14 cellular contexts compared by ENCODE assay signal in the genomic region with DNA sequence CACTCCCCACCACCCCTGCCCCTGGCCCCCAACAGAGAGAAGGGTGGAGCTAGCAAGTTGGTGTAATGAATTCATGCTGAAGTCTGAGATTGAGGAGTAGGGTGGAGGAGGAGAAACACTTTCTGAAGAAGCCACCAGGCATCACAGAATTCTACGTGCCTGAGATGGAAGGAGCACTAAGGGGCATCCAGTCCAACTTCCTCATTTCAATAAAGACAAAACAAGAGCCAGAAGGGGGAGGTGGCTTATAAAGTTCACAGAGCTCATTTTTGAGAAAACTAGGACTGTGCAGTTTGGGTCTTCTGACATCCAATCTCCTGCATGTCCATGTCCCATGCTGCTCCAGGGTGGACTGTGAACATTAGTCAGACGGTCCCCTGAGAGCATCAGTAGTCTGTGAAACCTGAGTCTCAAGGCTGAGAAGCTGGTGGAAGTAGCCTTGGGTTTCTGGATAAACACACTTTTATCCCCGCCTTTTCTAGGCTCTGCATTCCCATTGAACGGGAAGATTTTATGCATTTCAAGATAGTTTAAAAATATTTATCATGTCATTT.
DNase-seq lines count a peak whose midpoint lies in the region; ATAC-seq and TF ChIP-seq lines count a peak whose summit lies in the region.
"Had no signal": no experiment of that assay in that cellular context is flagged by ENCODE, and none has a peak within 500 bp of the region (broad histone marks: within the 10 kb centered on the region; RNA-seq: fewer than 3 reads in every experiment).

No MANE protein-coding gene starts in this region.

- no TSS peak for BruUV-seq in Caco-2 (replicated peaks; lab: Mats Ljungman, UMichigan)

- H3K36me3 ChIP-seq in Caco-2 (ENCODE audit: control insufficient read depth, insufficient read depth, low read length) = no peaks in the 10 kb centered on the region
- H3K36me3 ChIP-seq: HAP-1 had no signal

- H3K27me3 Mint-ChIP-seq in stimulated activated memory B cell treated with anti-CD40 and anti-IgM and Interleukin-4, amounts not matched to agents 10 μg/mL and 1 μg/mL and 100 μg/mL, for 72 hours = peaks cover under 1% of the 10 kb centered on the region
- peaks cover 25% of the 10 kb centered on the region for H3K27me3 Mint-ChIP-seq in Caco-2 (ENCODE audit: insufficient read depth, unreplicated experiment)

- H3K4me1 ChIP-seq in Caco-2 = no peaks in the 10 kb centered on the region
- H3K4me1 ChIP-seq: HAP-1 had no signal

- POLR2A ChIA-PET in Caco-2 (lab: Charles Lee) = no interaction called here

- H3K4me3 ChIP-seq in fibroblast of mammary gland (ENCODE audit: control insufficient read depth, low read depth, low read length) = no peak overlapping the region
- H3K4me3 ChIP-seq in Caco-2 (ENCODE audit: low read depth, low read length) = no peak overlapping the region
- H3K4me3 ChIP-seq: HAP-1 had no signal

- H3K4me1 Mint-ChIP-seq in stimulated activated memory B cell treated with anti-CD40 and anti-IgM and Interleukin-4, amounts not matched to agents 10 μg/mL and 1 μg/mL and 100 μg/mL, for 72 hours = peaks cover 27% of the 10 kb centered on the region
- no peaks in the 10 kb centered on the region for H3K4me1 Mint-ChIP-seq in Caco-2 (ENCODE audit: low read depth, unreplicated experiment)

- peak; percentile 61 for ATAC-seq in stimulated activated memory B cell treated with anti-CD40 and anti-IgM and Interleukin-4, amounts not matched to agents 10 μg/mL and 1 μg/mL and 100 μg/mL, for 72 hours

- DNase-seq in NOMO-1 treated with DMSO at 0.1 percent for 48 hours (lab: John Stamatoyannopoulos, UW; ENCODE audit: unreplicated experiment) (peak; percentile 9), NOMO-1 (lab: John Stamatoyannopoulos, UW; ENCODE audit: unreplicated experiment in 2 of 2) (no peak), OCI-M1 (lab: John Stamatoyannopoulos, UW) (peak; percentile 14), fibroblast of mammary gland (ENCODE audit: low read depth) (peak; percentile 54), NCI-H524 treated with DMSO at 0.1 percent for 48 hours (lab: John Stamatoyannopoulos, UW) (no peak), COR-L47 (lab: John Stamatoyannopoulos, UW) (no peak), Caco-2 (no peak)
- DNase-seq: activated naive CD4-positive, alpha-beta T cell treated with Interleukin-2 at 50 U/mL for 16 hours; Calu3; NCI-H187 treated with DMSO at 0.1 percent for 48 hours; stimulated activated CD4-positive, alpha-beta T cell treated with anti-CD3 and anti-CD28 coated beads, Interleukin-4, amount 100 ng/mL, for 1 hour had no signal

- H3K9me3 Mint-ChIP-seq in stimulated activated memory B cell treated with anti-CD40 and anti-IgM and Interleukin-4, amounts not matched to agents 10 μg/mL and 1 μg/mL and 100 μg/mL, for 72 hours = no peaks in the 10 kb centered on the region
- no peaks in the 10 kb centered on the region for H3K9me3 Mint-ChIP-seq in Caco-2 (ENCODE audit: unreplicated experiment)
- H3K9me3 Mint-ChIP-seq: stimulated activated effector memory CD8-positive, alpha-beta T cell treated with anti-CD3 and anti-CD28 coated beads, Interleukin-12 subunit alpha, Interleukin-12 subunit beta, amount 100 ng/mL, for 72 hours had no signal

- H3K27me3 ChIP-seq in Caco-2 (replicated peaks; ENCODE audit: control insufficient read depth, insufficient read depth, low read length) = no peaks in the 10 kb centered on the region; the same call in 1 of the 2 replicates

- no peak overlapping the region for H3K4me3 Mint-ChIP-seq in stimulated activated memory B cell treated with anti-CD40 and anti-IgM and Interleukin-4, amounts not matched to agents 10 μg/mL and 1 μg/mL and 100 μg/mL, for 72 hours
- no peak overlapping the region for H3K4me3 Mint-ChIP-seq in Caco-2 (ENCODE audit: unreplicated experiment)
- H3K4me3 Mint-ChIP-seq: stimulated activated effector memory CD8-positive, alpha-beta T cell treated with anti-CD3 and anti-CD28 coated beads, Interleukin-12 subunit alpha, Interleukin-12 subunit beta, amount 100 ng/mL, for 72 hours had no signal

- no peaks in the 10 kb centered on the region for H3K36me3 Mint-ChIP-seq in stimulated activated memory B cell treated with anti-CD40 and anti-IgM and Interleukin-4, amounts not matched to agents 10 μg/mL and 1 μg/mL and 100 μg/mL, for 72 hours
- H3K36me3 Mint-ChIP-seq in Caco-2 (ENCODE audit: insufficient read depth, unreplicated experiment) = no peaks in the 10 kb centered on the region
- H3K36me3 Mint-ChIP-seq: stimulated activated effector memory CD8-positive, alpha-beta T cell treated with anti-CD3 and anti-CD28 coated beads, Interleukin-12 subunit alpha, Interleukin-12 subunit beta, amount 100 ng/mL, for 72 hours had no signal

- no peaks in the 10 kb centered on the region for H3K9me3 ChIP-seq in Caco-2
- H3K9me3 ChIP-seq: HAP-1 had no signal

- H3K27ac Mint-ChIP-seq in stimulated activated memory B cell treated with anti-CD40 and anti-IgM and Interleukin-4, amounts not matched to agents 10 μg/mL and 1 μg/mL and 100 μg/mL, for 72 hours = peak overlapping the region; percentile 60
- H3K27ac Mint-ChIP-seq in Caco-2 (ENCODE audit: unreplicated experiment) = no peak overlapping the region
- H3K27ac Mint-ChIP-seq: stimulated activated effector memory CD8-positive, alpha-beta T cell treated with anti-CD3 and anti-CD28 coated beads, Interleukin-12 subunit alpha, Interleukin-12 subunit beta, amount 100 ng/mL, for 72 hours had no signal

- intact Hi-C loops in Caco-2 (cut with micrococcal nuclease; ENCODE audit: unreplicated experiment) = no loop called here

- CTCF ChIA-PET in Caco-2 (lab: Charles Lee) = no interaction called here

- no peak for TF ChIP-seq CTCF in fibroblast of mammary gland (conservative IDR thresholded peaks at IDR 0.05; ENCODE audit: control insufficient read depth, insufficient read depth, low read depth, low read length)
- no peak for TF ChIP-seq CTCF in Caco-2 (IDR thresholded peaks at IDR 0.05; ENCODE audit: insufficient read depth in 1 of 2, low read depth in 1 of 2, low read length in 1 of 2, severe bottlenecking in 1 of 2, unreplicated experiment in 1 of 2)

Comparison
In these comparisons a context has a peak if more than half of its experiments do, and no peak if none do; other contexts are left out.
1. DNase-seq: peak in NOMO-1 treated with DMSO at 0.1 percent for 48 hours (single experiment), OCI-M1 (single experiment) and fibroblast of mammary gland (single experiment); none in NOMO-1 (0 of 2), NCI-H524 treated with DMSO at 0.1 percent for 48 hours (single experiment), COR-L47 (single experiment) and Caco-2 (0 of 2).